ENCODE assay signal across 11 cellular contexts in the genomic region with DNA sequence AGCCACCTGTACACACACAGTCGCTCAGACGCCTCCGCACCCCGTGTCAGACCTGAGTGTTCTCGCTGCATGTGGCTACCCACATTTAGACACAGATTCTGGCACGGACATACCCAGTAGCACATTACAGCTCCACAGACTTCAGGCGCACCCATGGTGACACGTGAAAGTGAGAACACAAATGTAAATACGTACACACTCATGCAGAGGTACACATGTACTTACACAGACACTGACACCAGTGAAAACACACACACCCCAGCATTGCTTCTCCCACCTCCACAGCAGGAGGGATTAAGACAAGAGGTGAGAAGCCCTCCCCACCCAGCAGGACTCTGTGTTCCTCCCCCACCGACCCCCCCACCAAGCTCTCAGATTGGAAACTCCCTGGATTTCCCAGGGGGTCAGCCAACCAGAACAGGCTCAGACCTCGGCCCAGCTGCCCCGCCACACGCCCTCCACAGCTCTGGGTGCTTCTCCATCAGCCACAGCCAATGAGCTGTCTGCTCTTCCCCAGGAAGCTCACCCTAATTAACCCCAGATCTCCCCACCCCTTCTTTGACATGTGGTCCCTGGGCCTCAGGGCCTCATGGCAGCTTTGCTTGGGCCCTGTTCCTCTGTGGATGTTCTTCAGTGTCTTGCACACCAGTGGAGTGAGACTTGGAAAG. TPM values are rescaled to one million over a fixed set of nuclear protein-coding genes. Genes with fewer than 3 reads are reported as not detected.
A peak's percentile ranks its signal among the peaks of the same experiment; 100 is the strongest.
DNase-seq lines count a peak whose midpoint lies in the region; ATAC-seq and TF ChIP-seq lines count a peak whose summit lies in the region.
"Had no signal": no experiment of that assay in that cellular context is flagged by ENCODE, and none has a peak within 500 bp of the region (broad histone marks: within the 10 kb centered on the region; RNA-seq: fewer than 3 reads in every experiment).

No MANE protein-coding gene starts in this region.

- intact Hi-C loops in mucosa of descending colon (cut with DNase I, micrococcal nuclease) = no loop called here

- DNase-seq in mucosa of descending colon (no peak), NCI-H226 (no peak), NCI-H526 treated with DMSO at 0.1 percent for 48 hours (lab: John Stamatoyannopoulos, UW) (no peak), NCI-H1048 (lab: John Stamatoyannopoulos, UW) (no peak), DMS79 treated with DMSO at 0.1 percent for 48 hours (lab: John Stamatoyannopoulos, UW) (no peak)
- DNase-seq: left cardiac atrium, T1000 had no signal

- H3K27me3 ChIP-seq in KMS-11 (ENCODE audit: insufficient read depth, low read depth) = no peaks in the 10 kb centered on the region

- peak overlapping the region; percentile 49 for H3K4me2 ChIP-seq in KMS-11

- no peaks in the 10 kb centered on the region for H3K79me2 ChIP-seq in KMS-11 (ENCODE audit: insufficient read depth, low read depth)

- H3K9ac ChIP-seq in KMS-11 = peak overlapping the region; percentile 63

- H3K36me3 ChIP-seq in KMS-11 (ENCODE audit: insufficient read depth) (no peaks in the 10 kb centered on the region), mucosa of descending colon (ENCODE audit: low read depth) (no peaks in the 10 kb centered on the region)

- TF ChIP-seq CTCF in GM12875 (IDR thresholded peaks at IDR 0.05; ENCODE audit: borderline replicate concordance, insufficient read depth, low read depth, low read length) (no peak), KMS-11 (conservative IDR thresholded peaks at IDR 0.05; ENCODE audit: low read depth, low read length) (no peak), mucosa of descending colon (IDR thresholded peaks at IDR 0.05) (no peak)

- peak overlapping the region; percentile 37 for H3K4me3 ChIP-seq in GM12875 (ENCODE audit: low read depth, low read length)
- no peak overlapping the region for H3K4me3 ChIP-seq in KMS-11 (IDR thresholded peaks at IDR 0.05; ENCODE audit: insufficient read depth, low read depth, low read length)
- no peak overlapping the region for H3K4me3 ChIP-seq in mucosa of descending colon

- peak overlapping the region; percentile 29 for H2AFZ ChIP-seq in KMS-11 (ENCODE audit: low read depth)

- ATAC-seq in GM19372 (IDR thresholded peaks at IDR 0.05; ENCODE audit: low read depth, unreplicated experiment) (peak; percentile 59), mucosa of descending colon (peak; percentile 4)
- ATAC-seq: left cardiac atrium, sciatic nerve had no signal

- H3K27ac ChIP-seq in KMS-11 = peak overlapping the region; percentile 64

- no peaks in the 10 kb centered on the region for H4K20me1 ChIP-seq in KMS-11 (ENCODE audit: insufficient read depth)

- H3K9me3 ChIP-seq in mucosa of descending colon = no peaks in the 10 kb centered on the region

- H3K4me1 ChIP-seq in KMS-11 (ENCODE audit: low read depth, poor library complexity, severe bottlenecking) (peaks cover 38% of the 10 kb centered on the region), mucosa of descending colon (ENCODE audit: low read depth) (peaks cover 37% of the 10 kb centered on the region)

RNA-seq across cellular contexts. Expression of gene FOXN1, which starts 5.3 kb away (rescaled TPM):
- under 1 TPM in 2 of 3 donors, not detected in 1; 0.46 to 0.69 TPM for total RNA-seq in mucosa of descending colon
- total RNA-seq: left cardiac atrium, sciatic nerve had no signal

RNA-seq across cellular contexts. Expression of gene SLC13A2, which starts 27.4 kb away (rescaled TPM):
- total RNA-seq in mucosa of descending colon = 10 to 100 TPM; 14.9 to 87.0 (median 17.1) TPM
- total RNA-seq: left cardiac atrium, sciatic nerve had no signal

RNA-seq across cellular contexts. Expression of gene UNC119, which starts 51.6 kb away (rescaled TPM):
- 10 to 100 TPM; 20.5 to 32.3 (median 23.2) TPM for total RNA-seq in mucosa of descending colon
